In genomic region chr3:180085122-180085710, GRCh38 we compare ENCODE assay signal across 15 cellular contexts. TPM values are rescaled to one million over a fixed set of nuclear protein-coding genes. Genes with fewer than 3 reads are reported as not detected.
A peak's percentile ranks its signal among the peaks of the same experiment; 100 is the strongest.
DNase-seq lines count a peak whose midpoint lies in the region; ATAC-seq, FAIRE-seq and TF ChIP-seq lines count a peak whose summit lies in the region.
"Had no signal": no experiment of that assay in that cellular context is flagged by ENCODE, and none has a peak within 500 bp of the region (broad histone marks: within the 10 kb centered on the region; RNA-seq: fewer than 3 reads in every experiment).

No MANE protein-coding gene starts in this region.

- TF ChIP-seq EP300 in H1 (IDR thresholded peaks at IDR 0.05; ENCODE audit: borderline replicate concordance in 1 of 2, low read depth in 2 of 2, low read length in 2 of 2) = no peak

- WGBS in H1 (ENCODE audit: extremely low coverage in 1 of 2, insufficient coverage in 1 of 2, insufficient read length in 1 of 2, insufficient replicate concordance in 2 of 2, low coverage in 1 of 2, low lambda C conversion rate in 2 of 2, missing lambda C conversion rate in 1 of 2), 2 experiments = 86% methylated on average over 2 of the region's 2 CpGs; no CpG with 5 or more reads in 1 of the 2 experiments

- no peak overlapping the region for H2AFZ ChIP-seq in H1 (ENCODE audit: low read length)

- no peaks in the 10 kb centered on the region for H3K79me2 ChIP-seq in H1 (ENCODE audit: control insufficient read depth in 1 of 2, insufficient read depth in 2 of 2, low read length in 2 of 2)

- H2BK12ac ChIP-seq in H1 (ENCODE audit: low read depth, low read length) = no peak overlapping the region

- no peak overlapping the region for H3K4me2 ChIP-seq in H1 (ENCODE audit: insufficient read depth in 1 of 2, low read depth in 2 of 2, low read length in 2 of 2)

- TF ChIP-seq CTCF in H1 (IDR thresholded peaks at IDR 0.05; ENCODE audit: control extremely low read depth in 1 of 3, insufficient read depth in 1 of 3, low read depth in 1 of 3, low read length in 3 of 3) = no peak

- H3K27ac ChIP-seq in H1 (ENCODE audit: low read depth, low read length) = no peak overlapping the region
- H3K27ac ChIP-seq: spleen, testis had no signal

- no peak overlapping the region; the same call in 1 of the 2 replicates for H4K8ac ChIP-seq in H1 (ENCODE audit: extremely low read depth, insufficient read depth, low read length)

- no peaks in the 10 kb centered on the region; the same call in 1 of the 2 replicates for H3K23me2 ChIP-seq in H1 (ENCODE audit: low read depth, low read length)

- H4K20me1 ChIP-seq in H1 (replicated peaks in 1 of 2; ENCODE audit: control insufficient read depth in 1 of 2, insufficient read depth in 2 of 2, low read length in 2 of 2) = no peaks in the 10 kb centered on the region

- POLR2A ChIA-PET in H1 (lab: Charles Lee; ENCODE audit: partially characterized antibody) = interaction anchor here (0.6 kb wide), 1 partner anchor 274 kb away, joined by 4 read pairs; no protein-coding TSS in a partner anchor

- no peak for TF ChIP-seq POLR2A in H1 (IDR thresholded peaks at IDR 0.05; ENCODE audit: control extremely low read depth in 1 of 2, low read depth in 2 of 2, low read length in 2 of 2)

- H2AK5ac ChIP-seq in H1 (ENCODE audit: low read depth, low read length) = no peak overlapping the region

- peak in 1 of 2 experiments; percentile 37; a peak in 3 of 4 replicates for TF ChIP-seq RAD21 in H1 (IDR thresholded peaks at IDR 0.05 in 1 of 2, conservative IDR thresholded peaks at IDR 0.05 in 1 of 2; ENCODE audit: low read depth in 2 of 2, low read length in 2 of 2)

- H3K18ac ChIP-seq in H1 (ENCODE audit: extremely low read depth, low read length) = no peak overlapping the region

- H3K56ac ChIP-seq in H1 (replicated peaks; ENCODE audit: insufficient read length, low read depth, low read length) = no peak overlapping the region

- H3K4me1 ChIP-seq in H1 (replicated peaks in 1 of 4; ENCODE audit: control insufficient read depth in 3 of 4, insufficient read depth in 4 of 4, low read length in 3 of 4) = no peaks in the 10 kb centered on the region
- H3K4me1 ChIP-seq: spleen, testis had no signal

- H3K27me3 ChIP-seq in H1 (replicated peaks in 1 of 4; ENCODE audit: control insufficient read depth in 3 of 4, extremely low read depth in 1 of 4, insufficient read depth in 3 of 4, low read length in 3 of 4) = no peaks in the 10 kb centered on the region
- H3K27me3 ChIP-seq: spleen, testis had no signal

- CTCF ChIA-PET in H1 (lab: Charles Lee; ENCODE audit: partially characterized antibody) = interaction anchor here (0.7 kb wide), 2 partner anchors 61 to 232 kb away, joined by 3 read pairs; no protein-coding TSS in a partner anchor

- no peak overlapping the region for H2BK5ac ChIP-seq in H1 (ENCODE audit: low read depth, low read length)

- no peak for FAIRE-seq in H1 (lab: Jason Lieb, UNC)
- no peak for FAIRE-seq in GM19239 (lab: Jason Lieb, UNC)
- FAIRE-seq: keratinocyte had no signal

- H3K9me3 ChIP-seq in H1 (ENCODE audit: insufficient read depth in 2 of 2, low read depth in 1 of 2, low read length in 1 of 2) = no peaks in the 10 kb centered on the region
- H3K9me3 ChIP-seq: spleen, testis had no signal

- H3K36me3 ChIP-seq in H1 (ENCODE audit: control insufficient read depth in 2 of 4, insufficient read depth in 4 of 4, low read length in 3 of 4) = no peaks in the 10 kb centered on the region
- H3K36me3 ChIP-seq: spleen had no signal

- ATAC-seq in GM19351 (IDR thresholded peaks at IDR 0.05; ENCODE audit: unreplicated experiment) = peak; percentile 67

- no peaks in the 10 kb centered on the region for H3K79me1 ChIP-seq in H1 (ENCODE audit: low read depth, low read length)

- no peak overlapping the region for H2BK120ac ChIP-seq in H1 (replicated peaks; ENCODE audit: low read depth, low read length)

- H2BK20ac ChIP-seq in H1 (ENCODE audit: low read length) = no peak overlapping the region

- H4K91ac ChIP-seq in H1 (replicated peaks; ENCODE audit: insufficient read length, low read length) = peak overlapping the region; percentile 10

- DNase-seq in DMS 273 (lab: John Stamatoyannopoulos, UW; ENCODE audit: unreplicated experiment) (peak; percentile 11), DMS 273 treated with DMSO at 0.1 percent for 48 hours (lab: John Stamatoyannopoulos, UW) (no peak), NCI-H2029 treated with DMSO at 0.1 percent for 48 hours (lab: John Stamatoyannopoulos, UW) (peak; percentile 41), H1 (ENCODE audit: low read depth in 1 of 2, low spot score in 2 of 2) (no peak), superior temporal gyrus (ENCODE audit: extremely low spot score) (no peak), GM19239 (ENCODE audit: insufficient read length, low spot score) (no peak), mesenteric fat pad (ENCODE audit: low spot score) (no peak)
- DNase-seq: 8988T; activated naive CD8-positive, alpha-beta T cell treated with anti-CD3 and anti-CD28 coated beads, Interleukin-2, amount 10 ng/mL, durations not matched to agents 7 days and 5 days; glutamatergic neuron; spleen; testis had no signal

- no peak overlapping the region for H3K9ac ChIP-seq in H1 (replicated peaks in 1 of 4; ENCODE audit: extremely low read depth in 1 of 4, low read depth in 3 of 4, low read length in 3 of 4)

- no peak overlapping the region for H4K5ac ChIP-seq in H1 (ENCODE audit: insufficient read length, low read depth, low read length)

- no peak overlapping the region for H2BK15ac ChIP-seq in H1 (ENCODE audit: low read length)

- no peak overlapping the region for H3K4me3 ChIP-seq in H1 (ENCODE audit: extremely low read depth in 1 of 4, insufficient read depth in 2 of 4, low read depth in 3 of 4, low read length in 4 of 4)
- H3K4me3 ChIP-seq: spleen, testis had no signal

- H3K4ac ChIP-seq in H1 (replicated peaks; ENCODE audit: insufficient read length, low read depth, low read length) = no peak overlapping the region

- no peak overlapping the region for H3K23ac ChIP-seq in H1 (ENCODE audit: insufficient read length)

- no peak overlapping the region for H3K14ac ChIP-seq in H1 (ENCODE audit: insufficient read length)

RNA-seq across cellular contexts. Expression of gene PEX5L, which starts 48.5 kb away (rescaled TPM):
- total RNA-seq in H1 (2021; fragmentation: NEBNext Ultra II Directional; extraction: Animal tissue kit (Norgen Biotek cat#: 25700)) = 4.2 and 4.9 TPM in 2 replicates
- 0.80 and 0.89 TPM in 2 replicates for polyA plus RNA-seq in H1 (2011; rRNA removed)
- 1.1 TPM for polyA plus RNA-seq in H1 (2011; cell fraction: cytosol; rRNA removed)
- 4.4 TPM for polyA plus RNA-seq in H1 (2011; cell fraction: nucleus; rRNA removed)
- 1.1 to 1.8 TPM (median 1.7 TPM) in 4 replicates for polyA plus RNA-seq in H1 (2012, experiment 1 of 2)
- polyA plus RNA-seq in H1 (2012, experiment 2 of 2) = 0.28 TPM
- 2.6 TPM for polyA plus RNA-seq in H1 (2013, experiment 1 of 2)
- polyA plus RNA-seq in H1 (2013, experiment 2 of 2) = 2.4 TPM
- polyA minus RNA-seq in H1 (2011; rRNA and poly(A)+ RNA removed) = 2.5 and 2.6 TPM in 2 replicates
- 2.3 TPM for polyA minus RNA-seq in H1 (2011; cell fraction: cytosol; rRNA and poly(A)+ RNA removed)
- polyA minus RNA-seq in H1 (2011; cell fraction: nucleus; rRNA and poly(A)+ RNA removed) = 23.7 TPM
- not detected for total RNA-seq in mesenteric fat pad
- total RNA-seq: activated naive CD8-positive, alpha-beta T cell treated with anti-CD3 and anti-CD28 coated beads, Interleukin-2, amount 10 ng/mL, durations not matched to agents 7 days and 5 days; chondrocyte had no signal

Comparison
In these comparisons a context has a peak if more than half of its experiments do, and no peak if none do; other contexts are left out.
1. DNase-seq: peak in DMS 273 (single experiment) and NCI-H2029 treated with DMSO at 0.1 percent for 48 hours (single experiment); none in DMS 273 treated with DMSO at 0.1 percent for 48 hours (single experiment), H1 (0 of 2), superior temporal gyrus (single experiment), GM19239 (single experiment) and mesenteric fat pad (single experiment).